ENCODE assay signal across 25 cellular contexts in the genomic region with DNA sequence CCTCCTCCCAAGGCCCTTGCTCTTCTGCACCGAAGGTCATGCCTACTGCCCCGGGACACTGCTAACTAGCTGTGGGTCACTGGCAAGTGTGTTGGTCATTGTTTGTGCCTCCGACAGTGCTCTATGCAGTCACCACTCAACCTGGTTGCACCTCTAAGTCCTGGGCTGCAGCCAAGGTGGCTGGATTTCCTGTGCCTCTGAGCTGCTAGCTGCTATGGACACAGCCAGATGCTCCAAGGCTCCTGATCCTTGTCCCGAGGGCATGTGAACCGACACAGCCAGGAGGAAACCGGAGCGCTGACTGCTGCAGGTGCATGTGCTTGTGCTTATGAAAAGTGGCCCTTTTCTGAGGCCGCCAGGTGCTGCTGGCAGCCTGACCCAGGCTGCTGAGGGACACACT. TPM values are rescaled to one million over a fixed set of nuclear protein-coding genes. Genes with fewer than 3 reads are reported as not detected.
A peak's percentile ranks its signal among the peaks of the same experiment; 100 is the strongest.
DNase-seq lines count a peak whose midpoint lies in the region; ATAC-seq, FAIRE-seq and TF ChIP-seq lines count a peak whose summit lies in the region.
"Had no signal": no experiment of that assay in that cellular context is flagged by ENCODE, and none has a peak within 500 bp of the region (broad histone marks: within the 10 kb centered on the region; RNA-seq: fewer than 3 reads in every experiment).

No MANE protein-coding gene starts in this region.

- no peak overlapping the region for H3K4me2 ChIP-seq in DND-41 (ENCODE audit: insufficient read depth, low read length)

- 47 to 80% (median 52%) methylated on average over 8 of the region's 8 CpGs for WGBS in small intestine, 3 donors

- H3K4me1 ChIP-seq in DND-41 (ENCODE audit: insufficient read depth, low read length) (peaks cover 39% of the 10 kb centered on the region), small intestine (ENCODE audit: control insufficient read depth in 2 of 2, insufficient read depth in 1 of 2, low read depth in 1 of 2, low read length in 1 of 2) (peaks cover 0 to 2% of the 10 kb centered on the region in 2 donors)
- H3K4me1 ChIP-seq: pancreas had no signal

- H3K4me3 ChIP-seq in DND-41 (ENCODE audit: low read depth in 1 of 2, low read length in 2 of 2): no peak overlapping the region
- H3K4me3 ChIP-seq in small intestine (ENCODE audit: low read depth in 1 of 2, low read length in 2 of 2): no peak overlapping the region
- H3K4me3 ChIP-seq: heart right ventricle, left lung, MG63, pancreas had no signal

- no peak for TF ChIP-seq CTCF in DND-41 (IDR thresholded peaks at IDR 0.05; ENCODE audit: borderline replicate concordance, extremely low read depth, low read length, poor library complexity, severe bottlenecking)

- no peak overlapping the region for H3K9ac ChIP-seq in DND-41 (ENCODE audit: low read depth, low read length)

- H3K27ac ChIP-seq in DND-41 (ENCODE audit: low read length): peak overlapping the region; percentile 45; the same call in 1 of the 2 replicates
- no peak overlapping the region for H3K27ac ChIP-seq in small intestine (ENCODE audit: low read depth in 1 of 2, low read length in 1 of 2)
- H3K27ac ChIP-seq: heart right ventricle, left lung, pancreas had no signal

- ATAC-seq in DND-41 (ENCODE audit: insufficient read depth, low read depth): no peak
- ATAC-seq in HG03439 (IDR thresholded peaks at IDR 0.05; ENCODE audit: unreplicated experiment): no peak
- ATAC-seq: activated T-helper 17 cell treated with anti-CD3 and anti-CD28 coated beads, Interleukin-2, amount 50 U/mL, for 72 hours; CD8-positive, alpha-beta T cell; heart right ventricle; left lung; natural killer cell; pancreas; Right ventricle myocardium inferior; stimulated activated naive CD8-positive, alpha-beta T cell treated with anti-CD3 and anti-CD28 coated beads, Interleukin-15, amount 100 ng/mL, for 72 hours had no signal

- in situ Hi-C loops in ACHN (cut with HindIII; ENCODE audit: low pct_ligation_motif_present, low pct_unique_long_range_greater_than_20kb, low sequenced_read_pairs): no loop called here

- H3K27me3 ChIP-seq in DND-41 (ENCODE audit: insufficient read depth, low read length, poor library complexity) (no peaks in the 10 kb centered on the region), small intestine (ENCODE audit: control insufficient read depth in 2 of 2, insufficient read depth in 2 of 2, low read length in 2 of 2) (no peaks in the 10 kb centered on the region)
- H3K27me3 ChIP-seq: MG63, pancreas had no signal

- H3K9me3 ChIP-seq in DND-41 (ENCODE audit: insufficient read depth, low read length, severe bottlenecking) (no peaks in the 10 kb centered on the region), small intestine (ENCODE audit: control insufficient read depth, low read depth) (no peaks in the 10 kb centered on the region)
- H3K9me3 ChIP-seq: heart right ventricle, left lung, MG63, pancreas had no signal

- H2AFZ ChIP-seq in DND-41 (ENCODE audit: low read depth, low read length): no peak overlapping the region

- H3K36me3 ChIP-seq in DND-41 (ENCODE audit: insufficient read depth, low read length): no peaks in the 10 kb centered on the region
- no peaks in the 10 kb centered on the region for H3K36me3 ChIP-seq in small intestine (ENCODE audit: control insufficient read depth in 2 of 2, insufficient read depth in 2 of 2, low read length in 2 of 2)
- H3K36me3 ChIP-seq: heart right ventricle, left lung, MG63, pancreas had no signal

- no peaks in the 10 kb centered on the region for H3K79me2 ChIP-seq in DND-41 (ENCODE audit: insufficient read depth, low read length)

- H4K20me1 ChIP-seq in DND-41 (ENCODE audit: insufficient read depth, low read length): no peaks in the 10 kb centered on the region

- no peak for FAIRE-seq in small intestine (lab: Jason Lieb, UNC)
- FAIRE-seq: astrocyte, pancreas had no signal

- DNase-seq in DND-41 (no peak), NCI-H2107 (lab: John Stamatoyannopoulos, UW) (peak; percentile 31), SHP77 treated with DMSO at 0.1 percent for 48 hours (lab: John Stamatoyannopoulos, UW) (peak; percentile 26), small intestine (peak; percentile 20), D341Med (ENCODE audit: low spot score) (no peak), ACHN (no peak)
- DNase-seq in activated CD4-positive, alpha-beta T cell treated with anti-CD3 and anti-CD28 coated beads, Interleukin-2, amount 50 U/mL, for 4 hours: no peak
- DNase-seq: activated CD4-positive, alpha-beta T cell treated with anti-CD3 and anti-CD28 coated beads for 1 hour; central memory CD4-positive, alpha-beta T cell; heart right ventricle; left lung; MG63; midbrain; natural killer cell; NCI-H187; pancreas; right cardiac atrium; stimulated activated naive CD8-positive, alpha-beta T cell treated with anti-CD3 and anti-CD28 coated beads, Interleukin-15, amount 100 ng/mL, for 72 hours; SW 1271; trophoblast cell had no signal

RNA-seq across cellular contexts. Expression of a gene that starts 14.7 kb away (rescaled TPM):
- polyA plus RNA-seq in small intestine: 1 to 10 TPM in 1 of 3 donors, under 1 TPM in 1, not detected in 1; 0.81 to 1.1 TPM

Comparison
In these comparisons a context has a peak if more than half of its experiments do, and no peak if none do; other contexts are left out.
1. DNase-seq: peak in NCI-H2107 (single experiment), SHP77 treated with DMSO at 0.1 percent for 48 hours (single experiment) and small intestine (single experiment); none in DND-41 (single experiment), activated CD4-positive, alpha-beta T cell treated with anti-CD3 and anti-CD28 coated beads, Interleukin-2, amount 50 U/mL, for 4 hours (0 of 2), D341Med (single experiment) and ACHN (single experiment).